1 cellular context compared by ENCODE assay signal in genomic region chr17:1563786-1564613, GRCh38.
TF ChIP-seq lines count a peak whose summit lies in the region.

No MANE protein-coding gene starts in this region.

TF ChIP-seq in K562, 482 proteins besides CTCF, POLR2A, EP300 and RAD21 (continued from another document and continues in another):
- TF ChIP-seq E2F8 (IDR thresholded peaks at IDR 0.05; ENCODE audit: low read depth, partially characterized antibody) = no peak
- TF ChIP-seq ETS2 (tag; IDR thresholded peaks at IDR 0.05; ENCODE audit: borderline replicate concordance, poor library complexity, severe bottlenecking) = no peak
- TF ChIP-seq HINFP (tag; conservative IDR thresholded peaks at IDR 0.05; ENCODE audit: low read depth) = no peak
- no peak for TF ChIP-seq NFRKB (IDR thresholded peaks at IDR 0.05; ENCODE audit: low read depth)
- TF ChIP-seq HDAC2 (IDR thresholded peaks at IDR 0.05) = peak; percentile 88
- TF ChIP-seq ZNF436 (CRISPR knock-in tag; IDR thresholded peaks at IDR 0.05) = peak; percentile 95
- no peak; the same call in 1 of the 2 replicates for TF ChIP-seq GABPB1 (CRISPR knock-in tag; IDR thresholded peaks at IDR 0.05)
- TF ChIP-seq PYGO2 (tag; IDR thresholded peaks at IDR 0.05) = no peak
- TF ChIP-seq, protein P1, sequence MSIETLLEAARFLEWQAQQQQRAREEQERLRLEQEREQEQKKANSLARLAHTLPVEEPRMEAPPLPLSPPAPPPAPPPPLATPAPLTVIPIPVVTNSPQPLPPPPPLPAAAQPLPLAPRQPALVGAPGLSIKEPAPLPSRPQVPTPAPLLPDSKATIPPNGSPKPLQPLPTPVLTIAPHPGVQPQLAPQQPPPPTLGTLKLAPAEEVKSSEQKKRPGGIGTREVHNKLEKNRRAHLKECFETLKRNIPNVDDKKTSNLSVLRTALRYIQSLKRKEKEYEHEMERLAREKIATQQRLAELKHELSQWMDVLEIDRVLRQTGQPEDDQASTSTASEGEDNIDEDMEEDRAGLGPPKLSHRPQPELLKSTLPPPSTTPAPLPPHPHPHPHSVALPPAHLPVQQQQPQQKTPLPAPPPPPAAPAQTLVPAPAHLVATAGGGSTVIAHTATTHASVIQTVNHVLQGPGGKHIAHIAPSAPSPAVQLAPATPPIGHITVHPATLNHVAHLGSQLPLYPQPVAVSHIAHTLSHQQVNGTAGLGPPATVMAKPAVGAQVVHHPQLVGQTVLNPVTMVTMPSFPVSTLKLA (conservative IDR thresholded peaks at IDR 0.05) = peak in 1 of 2 experiments; percentile 37; a peak in 2 of 4 replicates
- peak; percentile 58; the same call in 1 of the 2 replicates for TF ChIP-seq NCOR1 (IDR thresholded peaks at IDR 0.05)
- 0 out of 2 replicates have a peak, but pooled peaks have one; percentile 1 for TF ChIP-seq NFE2 (IDR thresholded peaks at IDR 0.05; ENCODE audit: low read depth)
- TF ChIP-seq TCF3 (CRISPR knock-in tag; IDR thresholded peaks at IDR 0.05) = peak; percentile 73
- TF ChIP-seq STAT5A (IDR thresholded peaks at IDR 0.05; ENCODE audit: borderline replicate concordance, low read length) = peak; percentile 3; the same call in 1 of the 2 replicates
- TF ChIP-seq TSHZ1 (CRISPR knock-in tag; IDR thresholded peaks at IDR 0.05) = no peak
- 0 out of 2 replicates have a peak, but pooled peaks have one; percentile 7 for TF ChIP-seq ZNF316 (IDR thresholded peaks at IDR 0.05)
- no peak for TF ChIP-seq ZNF512 (tag; IDR thresholded peaks at IDR 0.05)
- 0 out of 2 replicates have a peak, but pooled peaks have one; percentile 37 for TF ChIP-seq RBFOX2 (IDR thresholded peaks at IDR 0.05; ENCODE audit: low read depth, low read length)
- no peak for TF ChIP-seq CBX8 (IDR thresholded peaks at IDR 0.05; ENCODE audit: borderline replicate concordance, extremely low read depth, low read depth, low read length, poor library complexity, severe bottlenecking)
- peak in 1 of 2 experiments; percentile 25; a peak in 2 of 4 replicates for TF ChIP-seq FOXK2 (conservative IDR thresholded peaks at IDR 0.05 in 1 of 2, IDR thresholded peaks at IDR 0.05 in 1 of 2; ENCODE audit: low read depth in 2 of 2)
- TF ChIP-seq TFAM (CRISPR knock-in tag; conservative IDR thresholded peaks at IDR 0.05) = no peak
- TF ChIP-seq SRF (CRISPR knock-in tag; IDR thresholded peaks at IDR 0.05) = peak in 1 of 2 experiments; percentile 43; a peak in 1 of 4 replicates
- 0 out of 2 replicates have a peak, but pooled peaks have one; percentile 18 for TF ChIP-seq SPI1 (IDR thresholded peaks at IDR 0.05; ENCODE audit: borderline replicate concordance, low read depth, low read length)
- peak; percentile 22; the same call in 1 of the 2 replicates for TF ChIP-seq ZBTB2 (IDR thresholded peaks at IDR 0.05)
- TF ChIP-seq VEZF1 (CRISPR knock-in tag; IDR thresholded peaks at IDR 0.05) = no peak; the same call in none of the 2 replicates
- no peak for TF ChIP-seq ZNF57 (CRISPR knock-in tag; IDR thresholded peaks at IDR 0.05)
- TF ChIP-seq HDAC1 (IDR thresholded peaks at IDR 0.05) = peak in 1 of 2 experiments; percentile 66; a peak in 2 of 4 replicates
- no peak for TF ChIP-seq CHD1 (IDR thresholded peaks at IDR 0.05; ENCODE audit: low read length)
- 0 out of 2 replicates have a peak, but pooled peaks have one; percentile 34 for TF ChIP-seq ZBTB33 (CRISPR knock-in tag; IDR thresholded peaks at IDR 0.05)
- TF ChIP-seq TAL1 (IDR thresholded peaks at IDR 0.05) = peak; percentile 68; the same call in 1 of the 2 replicates
- peak; percentile 77 for TF ChIP-seq PRDM10 (IDR thresholded peaks at IDR 0.05; ENCODE audit: partially characterized antibody)
- no peak for TF ChIP-seq LEF1 (IDR thresholded peaks at IDR 0.05)
- peak in 1 of 2 experiments; percentile 56; a peak in 1 of 3 replicates for TF ChIP-seq CBX3 (IDR thresholded peaks at IDR 0.05; ENCODE audit: borderline replicate concordance in 1 of 2, low read length in 2 of 2)
- no peak for TF ChIP-seq CREB1 (IDR thresholded peaks at IDR 0.05)
- TF ChIP-seq CREB1 (CRISPR knock-in tag; IDR thresholded peaks at IDR 0.05) = no peak
